8 cellular contexts compared by ENCODE assay signal in the genomic region with DNA sequence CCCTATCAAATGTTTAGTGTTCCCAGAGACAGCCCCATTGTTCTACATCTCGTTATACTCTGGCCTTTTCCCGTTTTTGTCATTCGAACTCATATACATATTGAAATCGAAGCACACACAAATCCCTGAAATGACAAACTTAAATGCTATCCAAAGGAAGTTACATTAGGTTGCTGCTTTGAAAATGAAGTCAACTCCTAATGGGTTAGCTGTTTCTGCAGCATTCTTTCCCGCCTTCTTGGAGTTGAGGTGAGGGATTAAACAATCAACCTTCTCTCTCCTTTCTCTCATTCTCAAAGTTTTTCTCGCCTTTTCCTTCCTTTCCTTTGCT. TPM values are rescaled to one million over a fixed set of nuclear protein-coding genes. Genes with fewer than 3 reads are reported as not detected.
A peak's percentile ranks its signal among the peaks of the same experiment; 100 is the strongest.
DNase-seq lines count a peak whose midpoint lies in the region; ATAC-seq and TF ChIP-seq lines count a peak whose summit lies in the region.

No MANE protein-coding gene starts in this region.

- no peaks in the 10 kb centered on the region for H3K9me2 ChIP-seq in GM23338 (ENCODE audit: insufficient read depth)

- H4K20me1 ChIP-seq in GM23338 (replicated peaks; ENCODE audit: insufficient read depth): peaks cover 29% of the 10 kb centered on the region

- H3K4me3 ChIP-seq in GM23338: peak overlapping the region; percentile 68
- peak overlapping the region; percentile 59 to 84 (median 67) for H3K4me3 ChIP-seq in esophagus squamous epithelium
- peak overlapping the region; percentile 86 for H3K4me3 ChIP-seq in retinal pigment epithelial cell (ENCODE audit: low read length)

- no peak overlapping the region for H2AFZ ChIP-seq in GM23338

- TF ChIP-seq CTCF in GM23338 (conservative IDR thresholded peaks at IDR 0.05; ENCODE audit: low read depth in 2 of 2) (no peak), esophagus squamous epithelium (IDR thresholded peaks at IDR 0.05) (no peak), retinal pigment epithelial cell (conservative IDR thresholded peaks at IDR 0.05; ENCODE audit: low read depth, low read length) (no peak)

- peak overlapping the region; percentile 95 for H3K27ac ChIP-seq in GM23338 (ENCODE audit: low read depth)
- H3K27ac ChIP-seq in esophagus squamous epithelium: peak overlapping the region; percentile 81 to 94 (median 92)

- H3F3A ChIP-seq in GM23338 (replicated peaks; ENCODE audit: low read depth): peaks cover 11% of the 10 kb centered on the region; the same call in 1 of the 2 replicates

- H3K4me2 ChIP-seq in GM23338: peak overlapping the region; percentile 74

- peaks cover 39% of the 10 kb centered on the region for H3K4me1 Mint-ChIP-seq in GM23338

- peaks cover 9% of the 10 kb centered on the region for H3K36me3 Mint-ChIP-seq in GM23338 (ENCODE audit: low read depth)

- H3K27me3 Mint-ChIP-seq in GM23338 (ENCODE audit: insufficient read depth, low read depth, poor library complexity): peaks cover 10% of the 10 kb centered on the region

- peaks cover 34% of the 10 kb centered on the region for H3K4me1 ChIP-seq in GM23338 (ENCODE audit: insufficient read depth)
- H3K4me1 ChIP-seq in esophagus squamous epithelium: peaks cover 24 to 49% (median 25%) of the 10 kb centered on the region in 3 donors

- H3K4me3 Mint-ChIP-seq in GM23338: peak overlapping the region; percentile 93

- no peaks in the 10 kb centered on the region; the same call in 1 of the 3 replicates for H3K9me3 Mint-ChIP-seq in GM23338

- 18 to 23% methylated on average over 6 of the region's 6 CpGs for WGBS in esophagus squamous epithelium, 2 donors

- peaks cover 26% of the 10 kb centered on the region for H3K36me3 ChIP-seq in GM23338 (ENCODE audit: insufficient read depth)
- H3K36me3 ChIP-seq in esophagus squamous epithelium: peaks cover 0 to 11% (median 0%) of the 10 kb centered on the region in 3 donors

- H3K9me3 ChIP-seq in esophagus squamous epithelium: no peaks in the 10 kb centered on the region

- peak overlapping the region; percentile 99 for H3K27ac Mint-ChIP-seq in GM23338

- H3K79me2 ChIP-seq in GM23338 (replicated peaks; ENCODE audit: insufficient read depth): peaks cover 40% of the 10 kb centered on the region

- TF ChIP-seq POLR2A in esophagus squamous epithelium (IDR thresholded peaks at IDR 0.05): no peak

- H3K27me3 ChIP-seq in GM23338 (ENCODE audit: insufficient read depth) (no peaks in the 10 kb centered on the region), esophagus squamous epithelium (no peaks in the 10 kb centered on the region)

- intact Hi-C loops in esophagus squamous epithelium (cut with DNase I): no loop called here

- ATAC-seq in GM23338: no peak
- no peak for ATAC-seq in HG02623 (IDR thresholded peaks at IDR 0.05; ENCODE audit: unreplicated experiment)
- ATAC-seq in GM21717 (IDR thresholded peaks at IDR 0.05; ENCODE audit: unreplicated experiment): no peak

- DNase-seq in GM23338 (ENCODE audit: low spot score) (no peak), RPMI7951 (ENCODE audit: low read depth) (peak; percentile 4), esophagus squamous epithelium (lab: John Stamatoyannopoulos, UW) (no peak), retinal pigment epithelial cell (ENCODE audit: low read depth) (no peak), hippocampal formation (lab: John Stamatoyannopoulos, UW) (no peak)
- DNase-seq in stimulated activated naive CD4-positive, alpha-beta T cell treated with Interleukin-2 at 50 U/mL for 16 hours (lab: John Stamatoyannopoulos, UW): no peak

TF ChIP-seq in GM23338, 12 proteins besides CTCF, POLR2A, EP300 and RAD21:
- TF ChIP-seq JUNB (IDR thresholded peaks at IDR 0.05; ENCODE audit: unreplicated experiment) (no peak), EZH2 (IDR thresholded peaks at IDR 0.05; ENCODE audit: low read depth, unreplicated experiment) (no peak), NANOG (IDR thresholded peaks at IDR 0.05; ENCODE audit: borderline replicate concordance) (0 out of 2 replicates have a peak, but pooled peaks have one; percentile 3), ZNF331 (CRISPR knock-in tag; IDR thresholded peaks at IDR 0.05; ENCODE audit: low read depth) (no peak)
TF ChIP-seq in GM23338: peak in this region for 1.

RNA-seq across cellular contexts. Expression of gene PHC1, which starts 0.6 kb away (rescaled TPM):
- total RNA-seq in GM23338 (2014; rRNA removed; shearing (Covaris generic)): 1,003 and 1,069 TPM in 2 replicates
- polyA plus RNA-seq in GM23338 (2016; fragmentation: Nextera tagmentation; extraction: Ambion mirVana): 252 and 303 TPM in 2 replicates
- 10.3 and 12.7 TPM in 2 replicates for total RNA-seq in RPMI7951 (2014; rRNA removed; shearing (Covaris generic))
- total RNA-seq in esophagus squamous epithelium: 10 to 100 TPM; 10.1 to 21.7 (median 18.6) TPM

RNA-seq across cellular contexts. Expression of gene M6PR, which starts 35.8 kb away (rescaled TPM):
- 66.8 and 103 TPM in 2 replicates for total RNA-seq in GM23338 (2014; rRNA removed; shearing (Covaris generic))
- polyA plus RNA-seq in GM23338 (2016; fragmentation: Nextera tagmentation; extraction: Ambion mirVana): 147 and 159 TPM in 2 replicates
- 109 and 189 TPM in 2 replicates for total RNA-seq in RPMI7951 (2014; rRNA removed; shearing (Covaris generic))
- 100 to 1,000 TPM in 2 of 4 donors, 10 to 100 TPM in 2; 60.1 to 120 (median 108) TPM for total RNA-seq in esophagus squamous epithelium

Comparison
In these comparisons a context has a peak if more than half of its experiments do, and no peak if none do; other contexts are left out.
1. RNA of gene PHC1, which starts 0.6 kb away (total RNA-seq): 1,003 to 1,069 TPM in GM23338; 10.1 to 21.7 TPM in esophagus squamous epithelium and 10.3 to 12.7 TPM in RPMI7951; every median in the first group is over 10 times any median in the second.
2. Peak in every context shown above with its lines, with median percentiles within 50 percentile points of each other: H3K4me3 ChIP-seq.